9 cellular contexts compared by ENCODE assay signal in genomic region chr9:137666950-137667670, GRCh38. TPM values are rescaled to one million over a fixed set of nuclear protein-coding genes. Genes with fewer than 3 reads are reported as not detected.
A peak's percentile ranks its signal among the peaks of the same experiment; 100 is the strongest.
DNase-seq lines count a peak whose midpoint lies in the region; ATAC-seq, FAIRE-seq and TF ChIP-seq lines count a peak whose summit lies in the region.
"Had no signal": no experiment of that assay in that cellular context is flagged by ENCODE, and none has a peak within 500 bp of the region (broad histone marks: within the 10 kb centered on the region; RNA-seq: fewer than 3 reads in every experiment).

No MANE protein-coding gene starts in this region.

- peaks cover 28% of the 10 kb centered on the region for H3K4me1 ChIP-seq in endodermal cell (ENCODE audit: control insufficient read depth, insufficient read depth, low read length)
- peaks cover 7% of the 10 kb centered on the region for H3K4me1 ChIP-seq in colonic mucosa

- H3K9me3 Mint-ChIP-seq in endodermal cell: no peaks in the 10 kb centered on the region

- H3K27ac Mint-ChIP-seq in endodermal cell: peak overlapping the region; percentile 96

- H3K27me3 ChIP-seq in endodermal cell (ENCODE audit: control insufficient read depth, insufficient read depth, low read length, poor library complexity, severe bottlenecking) (no peaks in the 10 kb centered on the region), colonic mucosa (no peaks in the 10 kb centered on the region)

- no peaks in the 10 kb centered on the region for H3K27me3 Mint-ChIP-seq in endodermal cell (ENCODE audit: insufficient read depth)

- no peak for TF ChIP-seq POLR2A in GM12891 (IDR thresholded peaks at IDR 0.05; ENCODE audit: low read depth, low read length)

- peak overlapping the region; percentile 40 for H3K4me3 Mint-ChIP-seq in endodermal cell

- peaks cover 24% of the 10 kb centered on the region for H3K36me3 Mint-ChIP-seq in endodermal cell (ENCODE audit: low read depth)

- H3K36me3 ChIP-seq in endodermal cell (ENCODE audit: control insufficient read depth, insufficient read depth, low read length) (peaks cover 4% of the 10 kb centered on the region), colonic mucosa (no peaks in the 10 kb centered on the region)

- no peak for DNase-seq in GM12891 (ENCODE audit: insufficient read length, low spot score)
- DNase-seq in NCI-H2227 (lab: John Stamatoyannopoulos, UW; ENCODE audit: unreplicated experiment): peak; percentile 83
- DNase-seq in endodermal cell: peak; percentile 90
- peak; percentile 66 for DNase-seq in posterior vena cava (ENCODE audit: low spot score)
- DNase-seq in colonic mucosa: no peak
- DNase-seq in activated gamma-delta T cell (lab: John Stamatoyannopoulos, UW): no peak
- DNase-seq: NCI-H2081 treated with DMSO at 0.1 percent for 48 hours had no signal

- H3K9me3 ChIP-seq in endodermal cell (ENCODE audit: control insufficient read depth, low read length) (no peaks in the 10 kb centered on the region), colonic mucosa (no peaks in the 10 kb centered on the region)

- WGBS in endodermal cell (ENCODE audit: insufficient coverage in 1 of 2, insufficient read length in 1 of 2), 2 experiments: 22 to 31% methylated on average over 8 to 16 of the region's 16 CpGs

- H3K4me1 Mint-ChIP-seq in endodermal cell: peaks cover 66% of the 10 kb centered on the region

- no peak for ATAC-seq in HG02852 (IDR thresholded peaks at IDR 0.05; ENCODE audit: unreplicated experiment)

- no peak overlapping the region for H3K4me3 ChIP-seq in endodermal cell (ENCODE audit: low read length)
- no peak overlapping the region for H3K4me3 ChIP-seq in colonic mucosa

- peak overlapping the region; percentile 44 for H3K9ac ChIP-seq in endodermal cell (ENCODE audit: extremely low read depth, low read length, poor library complexity, severe bottlenecking)
- H3K9ac ChIP-seq in colonic mucosa (ENCODE audit: low read depth in 2 of 2, low read length in 2 of 2): no peak overlapping the region

- FAIRE-seq in GM12891 (lab: Jason Lieb, UNC): peak; percentile 66
- FAIRE-seq: GM12892 had no signal

- H3K27ac ChIP-seq in endodermal cell (ENCODE audit: low read depth, low read length) (peak overlapping the region; percentile 64), colonic mucosa (no peak overlapping the region)

- intact Hi-C loops in posterior vena cava (cut with DNase I) (loop anchor here in 1 of 2 donors (1.0 kb wide), 1 partner anchor 25 kb away; no protein-coding TSS in a partner anchor), colonic mucosa (cut with DNase I) (no loop called here)

- TF ChIP-seq CTCF in endodermal cell (conservative IDR thresholded peaks at IDR 0.05) (no peak), colonic mucosa (IDR thresholded peaks at IDR 0.05) (no peak)

TF ChIP-seq in GM12891, 5 proteins besides CTCF, POLR2A, EP300 and RAD21:
- TF ChIP-seq SPI1 (IDR thresholded peaks at IDR 0.05; ENCODE audit: low read depth, low read length) (peak; percentile 32; the same call in 1 of the 2 replicates), POU2F2 (IDR thresholded peaks at IDR 0.05; ENCODE audit: low read depth, low read length) (peak; percentile 77; the same call in 1 of the 2 replicates), TAF1 (IDR thresholded peaks at IDR 0.05; ENCODE audit: low read depth, low read length) (no peak)

RNA-seq across cellular contexts. Expression of gene EHMT1, which starts 48.3 kb away (rescaled TPM):
- 37.8 TPM for polyA plus RNA-seq in GM12891 (2012; ENCODE audit: low read depth, missing spikeins)
- total RNA-seq in endodermal cell (100 to 1,000 TPM; 137 to 139 TPM), posterior vena cava (10 to 100 TPM; 56.2 to 59.6 TPM), colonic mucosa (10 to 100 TPM; 56.2 to 97.9 TPM)
- polyA plus RNA-seq in endodermal cell (2013, experiment 1 of 2): 71.8 TPM
- 66.9 TPM for polyA plus RNA-seq in endodermal cell (2013, experiment 2 of 2)

Comparison
In these comparisons a context has a peak if more than half of its experiments do, and no peak if none do; other contexts are left out.
1. DNase-seq: peak in NCI-H2227 (single experiment), endodermal cell (single experiment) and posterior vena cava (single experiment); none in GM12891 (single experiment), colonic mucosa (single experiment) and activated gamma-delta T cell (single experiment).